In the genomic region with DNA sequence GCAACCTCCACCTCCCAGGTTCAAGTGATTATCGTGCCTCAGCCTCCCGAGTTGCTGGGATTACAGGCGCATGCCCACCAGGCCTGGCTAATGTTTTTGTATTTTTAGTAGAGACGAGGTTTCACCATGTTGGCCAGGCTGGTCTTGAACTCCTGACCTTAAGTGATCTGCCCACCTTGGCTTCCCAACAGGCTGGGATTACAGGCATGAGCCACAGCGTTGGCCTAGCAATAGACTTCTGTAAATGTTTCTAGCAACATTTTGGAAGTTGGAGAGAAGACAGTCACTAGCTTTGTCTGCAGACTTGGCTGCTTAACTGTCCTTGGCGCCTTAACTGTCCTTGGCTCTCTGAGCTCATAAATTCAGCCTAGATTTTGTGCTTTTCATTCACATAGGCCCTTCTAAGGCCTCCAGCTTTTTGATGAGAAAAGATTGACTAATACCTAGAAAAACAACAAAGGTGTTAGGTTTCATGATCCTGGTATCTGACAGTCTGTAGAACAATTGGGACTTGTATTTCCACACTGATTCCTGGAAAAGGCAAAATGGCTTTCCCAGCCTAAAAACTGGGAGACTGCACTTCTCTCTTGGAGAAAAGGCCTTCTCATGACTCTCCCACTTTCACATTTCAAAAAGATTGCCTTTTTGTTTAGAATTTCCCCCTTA, we compare ENCODE assay signal across 1 cellular context.
TF ChIP-seq lines count a peak whose summit lies in the region.

No MANE protein-coding gene starts in this region.

TF ChIP-seq in HCT116, 20 proteins besides CTCF, POLR2A, EP300 and RAD21 (continued from another document):
- TF ChIP-seq, protein P1, sequence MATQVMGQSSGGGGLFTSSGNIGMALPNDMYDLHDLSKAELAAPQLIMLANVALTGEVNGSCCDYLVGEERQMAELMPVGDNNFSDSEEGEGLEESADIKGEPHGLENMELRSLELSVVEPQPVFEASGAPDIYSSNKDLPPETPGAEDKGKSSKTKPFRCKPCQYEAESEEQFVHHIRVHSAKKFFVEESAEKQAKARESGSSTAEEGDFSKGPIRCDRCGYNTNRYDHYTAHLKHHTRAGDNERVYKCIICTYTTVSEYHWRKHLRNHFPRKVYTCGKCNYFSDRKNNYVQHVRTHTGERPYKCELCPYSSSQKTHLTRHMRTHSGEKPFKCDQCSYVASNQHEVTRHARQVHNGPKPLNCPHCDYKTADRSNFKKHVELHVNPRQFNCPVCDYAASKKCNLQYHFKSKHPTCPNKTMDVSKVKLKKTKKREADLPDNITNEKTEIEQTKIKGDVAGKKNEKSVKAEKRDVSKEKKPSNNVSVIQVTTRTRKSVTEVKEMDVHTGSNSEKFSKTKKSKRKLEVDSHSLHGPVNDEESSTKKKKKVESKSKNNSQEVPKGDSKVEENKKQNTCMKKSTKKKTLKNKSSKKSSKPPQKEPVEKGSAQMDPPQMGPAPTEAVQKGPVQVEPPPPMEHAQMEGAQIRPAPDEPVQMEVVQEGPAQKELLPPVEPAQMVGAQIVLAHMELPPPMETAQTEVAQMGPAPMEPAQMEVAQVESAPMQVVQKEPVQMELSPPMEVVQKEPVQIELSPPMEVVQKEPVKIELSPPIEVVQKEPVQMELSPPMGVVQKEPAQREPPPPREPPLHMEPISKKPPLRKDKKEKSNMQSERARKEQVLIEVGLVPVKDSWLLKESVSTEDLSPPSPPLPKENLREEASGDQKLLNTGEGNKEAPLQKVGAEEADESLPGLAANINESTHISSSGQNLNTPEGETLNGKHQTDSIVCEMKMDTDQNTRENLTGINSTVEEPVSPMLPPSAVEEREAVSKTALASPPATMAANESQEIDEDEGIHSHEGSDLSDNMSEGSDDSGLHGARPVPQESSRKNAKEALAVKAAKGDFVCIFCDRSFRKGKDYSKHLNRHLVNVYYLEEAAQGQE (IDR thresholded peaks at IDR 0.05; ENCODE audit: low read depth), result no peak
- TF ChIP-seq CEBPB (IDR thresholded peaks at IDR 0.05; ENCODE audit: low read depth), result no peak
TF ChIP-seq in HCT116: peak in this region for 0.
